27 cellular contexts compared by ENCODE assay signal in the genomic region with DNA sequence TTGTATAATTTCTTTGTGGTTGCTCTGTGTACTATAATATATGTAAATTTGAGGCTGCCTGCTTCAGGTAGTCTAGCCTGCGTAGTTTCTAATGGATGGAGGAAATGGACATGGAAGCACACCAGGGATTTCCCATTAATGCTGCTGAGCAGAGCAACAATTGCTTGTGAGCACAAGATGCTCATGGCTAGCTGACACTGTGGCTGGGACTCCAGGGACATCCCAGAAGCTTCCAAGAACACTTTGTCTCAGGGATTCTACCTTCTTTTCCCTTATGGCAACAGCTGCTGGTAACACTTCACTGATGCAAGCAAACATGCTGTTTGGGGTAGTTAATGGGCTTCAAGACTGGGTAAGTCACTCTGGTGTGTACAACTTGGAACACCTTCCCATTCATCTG.
"Had no signal": no experiment of that assay in that cellular context is flagged by ENCODE, and none has a peak within 500 bp of the region (broad histone marks: within the 10 kb centered on the region; RNA-seq: fewer than 3 reads in every experiment).

No MANE protein-coding gene starts in this region.

- H3K36me3 Mint-ChIP-seq: mesothelial cell of epicardium, naive B cell had no signal

- H3K36me3 ChIP-seq: colonic mucosa, esophagus squamous epithelium, gastroesophageal sphincter, heart right ventricle, left ventricle myocardium inferior, lower lobe of right lung had no signal

- H3K9me3 ChIP-seq: colonic mucosa, gastroesophageal sphincter, left ventricle myocardium inferior, lower lobe of right lung, mucosa of descending colon had no signal

- H3K9me3 Mint-ChIP-seq: dendritic cell treated with granulocyte-macrophage colony-stimulating factor and Interleukin-4, amounts not matched to agents 40 ng/mL and 50 ng/mL, for 4 days had no signal

- H3K27ac Mint-ChIP-seq: dendritic cell treated with granulocyte-macrophage colony-stimulating factor and Interleukin-4, amounts not matched to agents 40 ng/mL and 50 ng/mL, for 4 days; effector memory CD8-positive, alpha-beta T cell; endodermal cell; mesothelial cell of epicardium; naive B cell had no signal

- H3K4me1 ChIP-seq: colonic mucosa, esophagus squamous epithelium, gastroesophageal sphincter, heart right ventricle, left ventricle myocardium inferior, lower lobe of right lung had no signal

- ATAC-seq: effector memory CD8-positive, alpha-beta T cell; esophagus mucosa; gastroesophageal sphincter; heart right ventricle; left colon; left lobe of liver; lower lobe of right lung; mucosa of descending colon had no signal

- H3K27ac ChIP-seq: colonic mucosa, epithelial cell of prostate, esophagus squamous epithelium, gastroesophageal sphincter, heart right ventricle, left ventricle myocardium inferior, lower lobe of right lung had no signal

- H3K27me3 ChIP-seq: colonic mucosa, esophagus squamous epithelium, gastroesophageal sphincter had no signal

- H3K4me1 Mint-ChIP-seq: endodermal cell, mesothelial cell of epicardium, naive B cell had no signal

- H3K4me3 Mint-ChIP-seq: dendritic cell treated with granulocyte-macrophage colony-stimulating factor and Interleukin-4, amounts not matched to agents 40 ng/mL and 50 ng/mL, for 4 days; effector memory CD8-positive, alpha-beta T cell; endodermal cell; mesothelial cell of epicardium; naive B cell had no signal

- DNase-seq: colonic mucosa; cortex of kidney; effector CD8-positive, alpha-beta T cell; effector memory CD8-positive, alpha-beta T cell; endodermal cell; erythroblast; esophagus squamous epithelium; foreskin fibroblast; foreskin melanocyte; head of caudate nucleus; heart right ventricle; hippocampal formation; islet precursor cell; kidney; kidney glomerular epithelial cell; left colon; left ventricle myocardium inferior; lower lobe of right lung; mesenchymal stem cell; mucosa of descending colon; naive B cell had no signal

- H3K4me3 ChIP-seq: colonic mucosa, esophagus squamous epithelium, gastroesophageal sphincter, heart right ventricle, left ventricle myocardium inferior, lower lobe of right lung, mucosa of descending colon had no signal

- H3K27me3 Mint-ChIP-seq: dendritic cell treated with granulocyte-macrophage colony-stimulating factor and Interleukin-4, amounts not matched to agents 40 ng/mL and 50 ng/mL, for 4 days; effector memory CD8-positive, alpha-beta T cell; naive B cell had no signal
